ENCODE assay signal across 2 cellular contexts in the genomic region with DNA sequence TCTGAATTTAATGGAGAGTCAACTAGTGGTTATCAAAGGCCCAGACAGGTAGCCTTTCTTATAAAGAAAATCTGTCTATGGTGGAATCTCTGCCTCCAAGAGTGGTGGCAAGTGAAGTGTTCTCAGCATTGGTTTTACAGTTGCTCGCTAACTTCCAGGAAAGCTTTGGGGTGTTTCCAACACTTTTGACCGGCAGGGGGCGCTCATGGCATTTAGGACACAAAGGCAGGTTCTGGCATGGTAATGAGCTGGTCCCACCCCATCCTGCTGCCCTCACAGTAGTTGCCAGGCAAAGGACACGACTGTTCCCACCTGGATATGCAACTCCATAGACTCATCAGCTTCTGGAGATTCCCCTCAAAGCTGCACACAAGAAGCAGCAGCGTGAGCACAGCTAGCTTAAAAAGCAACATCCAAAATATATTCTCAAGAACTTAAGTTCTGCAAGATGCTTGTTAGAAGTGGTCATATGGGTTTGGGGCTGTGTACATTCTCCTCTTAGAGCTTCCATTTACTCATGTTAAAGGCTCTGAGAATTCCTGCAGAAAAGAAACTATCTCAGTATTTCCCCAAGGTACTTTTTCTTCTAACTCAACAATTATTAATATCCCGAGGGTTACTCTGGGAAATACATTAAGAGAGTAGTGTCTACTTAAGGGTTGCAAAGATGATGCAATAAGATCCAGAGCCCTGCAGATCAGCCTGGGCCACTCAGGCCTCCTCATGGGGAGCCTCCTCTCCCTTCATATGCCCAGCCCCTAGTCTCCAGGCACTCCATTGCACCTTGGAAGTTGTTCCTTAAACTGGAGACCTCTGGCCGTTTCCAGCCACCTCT.
A peak's percentile ranks its signal among the peaks of the same experiment; 100 is the strongest.
TF ChIP-seq lines count a peak whose summit lies in the region.

No MANE protein-coding gene starts in this region.

TF ChIP-seq in IMR-90, 13 proteins besides CTCF, POLR2A, EP300 and RAD21:
- TF ChIP-seq FOS (IDR thresholded peaks at IDR 0.05; ENCODE audit: low read depth, low read length): no peak
- peak; percentile 56 for TF ChIP-seq CEBPB (IDR thresholded peaks at IDR 0.05; ENCODE audit: low read depth, low read length)
- peak; percentile 70 for TF ChIP-seq SMC3 (IDR thresholded peaks at IDR 0.05; ENCODE audit: low read depth, low read length)
- 0 out of 2 replicates have a peak, but pooled peaks have one; percentile 12 for TF ChIP-seq MAZ (IDR thresholded peaks at IDR 0.05; ENCODE audit: borderline replicate concordance, low read depth, low read length)

TF ChIP-seq in endothelial cell of umbilical vein, 7 proteins besides CTCF, POLR2A, EP300 and RAD21:
- no peak for TF ChIP-seq POLR2AphosphoS5 (IDR thresholded peaks at IDR 0.05; ENCODE audit: insufficient read depth, low read depth, low read length)
- TF ChIP-seq, protein P1, sequence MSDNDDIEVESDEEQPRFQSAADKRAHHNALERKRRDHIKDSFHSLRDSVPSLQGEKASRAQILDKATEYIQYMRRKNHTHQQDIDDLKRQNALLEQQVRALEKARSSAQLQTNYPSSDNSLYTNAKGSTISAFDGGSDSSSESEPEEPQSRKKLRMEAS (IDR thresholded peaks at IDR 0.05; ENCODE audit: insufficient read depth, insufficient read length): no peak
- TF ChIP-seq MYC (IDR thresholded peaks at IDR 0.05; ENCODE audit: low read depth, low read length): no peak
- TF ChIP-seq GATA2 (IDR thresholded peaks at IDR 0.05; ENCODE audit: insufficient read depth, insufficient read length, low read depth, low read length): no peak
- TF ChIP-seq JUN (IDR thresholded peaks at IDR 0.05; ENCODE audit: borderline replicate concordance, insufficient read depth, insufficient read length, low read depth): no peak
- no peak for TF ChIP-seq EZH2 (IDR thresholded peaks at IDR 0.05; ENCODE audit: borderline replicate concordance, low read depth, low read length, severe bottlenecking)
- no peak for TF ChIP-seq FOS (IDR thresholded peaks at IDR 0.05; ENCODE audit: borderline replicate concordance, insufficient read depth, low read length)
